ENCODE assay signal across 11 cellular contexts in genomic region chr9:97906236-97906831, GRCh38. TPM values are rescaled to one million over a fixed set of nuclear protein-coding genes. Genes with fewer than 3 reads are reported as not detected.
DNase-seq lines count a peak whose midpoint lies in the region; ATAC-seq and TF ChIP-seq lines count a peak whose summit lies in the region.
"Had no signal": no experiment of that assay in that cellular context is flagged by ENCODE, and none has a peak within 500 bp of the region (broad histone marks: within the 10 kb centered on the region; RNA-seq: fewer than 3 reads in every experiment).

No MANE protein-coding gene starts in this region.

- H3K4me1 Mint-ChIP-seq in stimulated activated effector memory CD8-positive, alpha-beta T cell treated with anti-CD3 and anti-CD28 coated beads, Interleukin-12 subunit alpha, Interleukin-12 subunit beta, amount 100 ng/mL, for 72 hours = peaks cover 65% of the 10 kb centered on the region

- H3K9ac ChIP-seq in Loucy (ENCODE audit: low read depth, low read length, poor library complexity, severe bottlenecking) = peak overlapping the region; percentile 16

- no peak overlapping the region for H2AFZ ChIP-seq in Loucy (ENCODE audit: low read length)
- H2AFZ ChIP-seq: PC-9 had no signal

- peaks cover 6% of the 10 kb centered on the region; the same call in 1 of the 2 replicates for H3K36me3 ChIP-seq in Loucy (ENCODE audit: insufficient read depth, low read length)

- DNase-seq in activated CD4-positive, alpha-beta T cell treated with anti-CD3 and anti-CD28 coated beads for 48 hours = peak; percentile 57
- DNase-seq in fibroblast of the aortic adventitia (ENCODE audit: low read depth) (peak; percentile 21), NCI-H748 (lab: John Stamatoyannopoulos, UW; ENCODE audit: unreplicated experiment) (no peak), LoVo (ENCODE audit: low spot score) (no peak), cerebellar cortex (ENCODE audit: low spot score) (no peak), SW480 (ENCODE audit: low spot score) (no peak)
- no peak for DNase-seq in stimulated activated effector memory CD8-positive, alpha-beta T cell treated with anti-CD3 and anti-CD28 coated beads, Interleukin-12 subunit alpha, Interleukin-12 subunit beta, amount 100 ng/mL, for 72 hours (ENCODE audit: low spot score in 2 of 2)
- DNase-seq: PC-9 had no signal

- H3K4me3 ChIP-seq in Loucy (ENCODE audit: low read length, poor library complexity, severe bottlenecking) = no peak overlapping the region
- H3K4me3 ChIP-seq in fibroblast of the aortic adventitia (ENCODE audit: low read depth, low read length) = no peak overlapping the region
- H3K4me3 ChIP-seq: lung, PC-9 had no signal

- peak; percentile 42 for ATAC-seq in stimulated activated effector memory CD8-positive, alpha-beta T cell treated with anti-CD3 and anti-CD28 coated beads, Interleukin-12 subunit alpha, Interleukin-12 subunit beta, amount 100 ng/mL, for 72 hours

- peak overlapping the region; percentile 71 for H3K4me3 Mint-ChIP-seq in stimulated activated effector memory CD8-positive, alpha-beta T cell treated with anti-CD3 and anti-CD28 coated beads, Interleukin-12 subunit alpha, Interleukin-12 subunit beta, amount 100 ng/mL, for 72 hours
- H3K4me3 Mint-ChIP-seq: brain had no signal

- H3K9me2 ChIP-seq in Loucy (replicated peaks; ENCODE audit: low read depth, low read length) = no peaks in the 10 kb centered on the region

- H3K4me2 ChIP-seq in Loucy (ENCODE audit: low read depth, low read length, poor library complexity, severe bottlenecking) = peak overlapping the region; percentile 39
- H3K4me2 ChIP-seq: PC-9 had no signal

- peaks cover 4% of the 10 kb centered on the region; the same call in 1 of the 2 replicates for H3K79me2 ChIP-seq in Loucy (ENCODE audit: insufficient read depth, low read length)

- H3K4me1 ChIP-seq in Loucy (ENCODE audit: insufficient read depth, low read length, poor library complexity, severe bottlenecking) = peaks cover 31% of the 10 kb centered on the region

- H3K27ac Mint-ChIP-seq in stimulated activated effector memory CD8-positive, alpha-beta T cell treated with anti-CD3 and anti-CD28 coated beads, Interleukin-12 subunit alpha, Interleukin-12 subunit beta, amount 100 ng/mL, for 72 hours = peak overlapping the region; percentile 90

- H4K20me1 ChIP-seq in Loucy (ENCODE audit: insufficient read depth, low read length, poor library complexity, severe bottlenecking) = no peaks in the 10 kb centered on the region

- H3K9me3 ChIP-seq in Loucy (ENCODE audit: insufficient read depth, low read depth, low read length) = no peaks in the 10 kb centered on the region

- TF ChIP-seq CTCF in Loucy (conservative IDR thresholded peaks at IDR 0.05; ENCODE audit: low read length) (no peak), fibroblast of the aortic adventitia (IDR thresholded peaks at IDR 0.05; ENCODE audit: insufficient read depth, low read length) (no peak)

- no peaks in the 10 kb centered on the region for H3F3A ChIP-seq in Loucy (ENCODE audit: low read depth)

- H3K9me3 Mint-ChIP-seq in stimulated activated effector memory CD8-positive, alpha-beta T cell treated with anti-CD3 and anti-CD28 coated beads, Interleukin-12 subunit alpha, Interleukin-12 subunit beta, amount 100 ng/mL, for 72 hours = no peaks in the 10 kb centered on the region
- H3K9me3 Mint-ChIP-seq: brain had no signal

- H3K27me3 ChIP-seq in Loucy (ENCODE audit: insufficient read depth, low read length, poor library complexity, severe bottlenecking) = no peaks in the 10 kb centered on the region

- peaks cover 63% of the 10 kb centered on the region for H3K36me3 Mint-ChIP-seq in stimulated activated effector memory CD8-positive, alpha-beta T cell treated with anti-CD3 and anti-CD28 coated beads, Interleukin-12 subunit alpha, Interleukin-12 subunit beta, amount 100 ng/mL, for 72 hours

RNA-seq across cellular contexts. Expression of gene TRMO, which starts 16.0 kb away (rescaled TPM):
- 15.1 and 15.7 TPM in 2 replicates for total RNA-seq in fibroblast of the aortic adventitia (ENCODE audit: low replicate concordance)

RNA-seq across cellular contexts. Expression of gene HEMGN, which starts 31.6 kb away (rescaled TPM):
- not detected in 2 replicates for total RNA-seq in fibroblast of the aortic adventitia (ENCODE audit: low replicate concordance)
- total RNA-seq: PC-9 had no signal

RNA-seq across cellular contexts. Expression of gene FOXE1, which starts 53.3 kb away (rescaled TPM):
- total RNA-seq in fibroblast of the aortic adventitia (ENCODE audit: low replicate concordance) = not detected in 2 replicates

Comparison
In these comparisons a context has a peak if more than half of its experiments do, and no peak if none do; other contexts are left out.
1. DNase-seq: peak in activated CD4-positive, alpha-beta T cell treated with anti-CD3 and anti-CD28 coated beads for 48 hours (single experiment) and fibroblast of the aortic adventitia (single experiment); none in stimulated activated effector memory CD8-positive, alpha-beta T cell treated with anti-CD3 and anti-CD28 coated beads, Interleukin-12 subunit alpha, Interleukin-12 subunit beta, amount 100 ng/mL, for 72 hours (0 of 2), NCI-H748 (single experiment), LoVo (single experiment), cerebellar cortex (single experiment) and SW480 (single experiment).